1 cellular context compared by ENCODE assay signal in the genomic region with DNA sequence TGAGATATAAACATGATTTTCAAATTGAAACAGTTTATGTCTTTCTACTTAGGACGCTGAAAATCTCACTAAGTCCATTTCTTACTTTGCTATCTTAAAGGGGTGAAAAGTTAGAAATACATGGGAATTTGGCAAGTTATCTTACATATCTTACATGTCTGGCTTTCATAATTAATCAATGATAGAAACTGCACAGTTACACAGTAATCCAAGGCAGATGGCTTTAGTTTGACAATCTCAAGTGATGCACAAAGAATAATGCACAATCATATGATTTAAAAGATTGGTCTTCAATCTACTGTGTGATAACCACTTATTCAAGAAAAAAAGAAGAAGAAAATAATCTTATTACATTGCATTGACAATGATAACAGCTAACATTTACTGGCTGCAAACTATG.
TF ChIP-seq lines count a peak whose summit lies in the region.

No MANE protein-coding gene starts in this region.

TF ChIP-seq in SK-N-SH, 30 proteins besides CTCF, POLR2A, EP300 and RAD21 (continued from another document):
- TF ChIP-seq FOXJ3 (CRISPR knock-in tag; IDR thresholded peaks at IDR 0.05), result no peak
